In genomic region chr17:12114686-12115418, GRCh38 we compare ENCODE assay signal across 20 cellular contexts.
"Had no signal": no experiment of that assay in that cellular context is flagged by ENCODE, and none has a peak within 500 bp of the region (broad histone marks: within the 10 kb centered on the region; RNA-seq: fewer than 3 reads in every experiment).

No MANE protein-coding gene starts in this region.

- H3K9me3 ChIP-seq: left lung, transverse colon had no signal

- DNase-seq: activated CD4-positive, alpha-beta T cell treated with anti-CD3 and anti-CD28 coated beads for 1 hour; activated CD4-positive, alpha-beta T cell treated with anti-CD3 and anti-CD28 coated beads, Interleukin-2, amount 50 U/mL, for 1 hour; activated CD8-positive, alpha-beta T cell treated with anti-CD3 and anti-CD28 coated beads, Interleukin-2, amount 10 ng/mL, durations not matched to agents 7 days and 5 days; activated naive CD4-positive, alpha-beta T cell; activated naive CD8-positive, alpha-beta T cell treated with anti-CD3 and anti-CD28 coated beads for 36 hours; amniotic stem cell; foreskin melanocyte; left lung; naive thymus-derived CD8-positive, alpha-beta T cell; small intestine; stimulated activated CD4-positive, alpha-beta T cell treated with anti-CD3 and anti-CD28 coated beads, Interleukin-15, amount 100 ng/mL, for 24 hours; stimulated activated CD4-positive, alpha-beta T cell treated with anti-CD3 and anti-CD28 coated beads, Interleukin-2, amount 100 ng/mL, for 48 hours; stimulated activated CD8-positive, alpha-beta memory T cell treated with anti-CD3 and anti-CD28 coated beads, Interleukin-4, amount 100 ng/mL, for 48 hours; stimulated activated naive B cell treated with anti-CD40 and anti-IgM and Interleukin-4, amounts not matched to agents 10 μg/mL and 1 μg/mL and 100 μg/mL, for 72 hours; transverse colon had no signal

- H3K9ac ChIP-seq: neural progenitor cell had no signal

- H3K4me1 ChIP-seq: left lung, neural progenitor cell, transverse colon had no signal

- FAIRE-seq: small intestine, urothelium cell line had no signal

- ATAC-seq: activated CD8-positive, alpha-beta T cell treated with anti-CD3 and anti-CD28 coated beads, Interleukin-2, amount 10 ng/mL, durations not matched to agents 7 days and 5 days; left lung; naive thymus-derived CD8-positive, alpha-beta T cell; sciatic nerve; stimulated activated naive B cell treated with anti-CD40 and anti-IgM and Interleukin-4, amounts not matched to agents 10 μg/mL and 1 μg/mL and 100 μg/mL, for 72 hours had no signal

- H3K4me2 ChIP-seq: neural progenitor cell had no signal

- H3K27me3 ChIP-seq: left lung, neural progenitor cell, transverse colon had no signal

- H3K4me3 ChIP-seq: left lung, lung, neural progenitor cell, transverse colon had no signal

- H3K27ac ChIP-seq: epithelial cell of prostate, left lung, neural progenitor cell, transverse colon had no signal

- H2AFZ ChIP-seq: neural progenitor cell had no signal
